Comparison of ENCODE assay signal across 8 cellular contexts in the genomic region with DNA sequence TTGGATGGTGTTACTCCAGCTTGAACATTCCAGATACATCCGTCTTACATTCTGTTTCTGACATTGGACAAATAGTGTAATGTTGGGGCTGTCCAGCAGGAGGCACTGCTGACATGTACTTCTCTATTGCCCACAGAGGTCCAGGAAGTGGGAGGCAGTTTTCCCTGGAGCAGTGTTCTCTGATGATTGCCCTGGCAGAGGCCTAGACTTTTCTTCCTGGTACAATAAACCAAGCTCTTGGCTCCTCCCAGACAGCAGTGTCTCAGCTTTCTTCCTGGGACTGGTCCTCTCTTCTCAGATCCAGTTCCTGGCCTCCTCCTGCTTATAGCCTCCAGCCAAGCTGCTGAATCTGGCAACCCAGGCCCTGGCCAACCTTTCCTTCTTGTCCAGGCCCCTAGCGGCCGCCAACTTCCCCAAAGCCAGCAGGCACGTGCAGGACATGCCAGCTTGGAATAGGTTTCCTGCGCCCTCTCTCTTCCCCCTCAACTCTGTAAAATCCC. TPM values are rescaled to one million over a fixed set of nuclear protein-coding genes. Genes with fewer than 3 reads are reported as not detected.
A peak's percentile ranks its signal among the peaks of the same experiment; 100 is the strongest.
DNase-seq lines count a peak whose midpoint lies in the region; ATAC-seq, FAIRE-seq and TF ChIP-seq lines count a peak whose summit lies in the region.

No MANE protein-coding gene starts in this region.

- peaks cover 5 to 13% (median 7%) of the 10 kb centered on the region in 3 donors for H3K4me1 Mint-ChIP-seq in T-cell

- intact Hi-C loops in right cardiac atrium (cut with DNase I), result loop anchor here in 2 of 4 donors (2.0 to 10.0 kb wide), 3 partner anchors 189 to 433 kb away; no protein-coding TSS in a partner anchor

- H3K4me3 ChIP-seq in astrocyte of the spinal cord (ENCODE audit: low read depth, low read length), result no peak overlapping the region
- H3K4me3 ChIP-seq in right cardiac atrium (ENCODE audit: low read length), result no peak overlapping the region

- 40% methylated on average over 5 of the region's 5 CpGs for WGBS in right cardiac atrium

- in situ Hi-C loops in astrocyte of the spinal cord (cut with HindIII; ENCODE audit: low sequenced_read_pairs), result no loop called here

- no peaks in the 10 kb centered on the region for H3K36me3 Mint-ChIP-seq in T-cell

- no peaks in the 10 kb centered on the region for H3K27me3 Mint-ChIP-seq in T-cell

- POLR2A ChIA-PET in T-cell (lab: Charles Lee), result no interaction called here

- H3K27ac ChIP-seq in right cardiac atrium (ENCODE audit: low read length), result no peak overlapping the region

- no peaks in the 10 kb centered on the region for H3K4me1 ChIP-seq in right cardiac atrium (ENCODE audit: control insufficient read depth, insufficient read depth, low read length)

- H3K27ac Mint-ChIP-seq in T-cell, result no peak overlapping the region

- peak; percentile 69 for FAIRE-seq in G401.6 (lab: Jason Lieb, UNC)

- H3K9me3 Mint-ChIP-seq in T-cell, result no peaks in the 10 kb centered on the region

- no peaks in the 10 kb centered on the region for H3K27me3 ChIP-seq in right cardiac atrium (ENCODE audit: control insufficient read depth, insufficient read depth)

- CTCF ChIA-PET in T-cell (lab: Charles Lee), result interaction anchor here (0.6 to 6.0 kb wide), 6 partner anchors 189 to 629 kb away, joined by 3 to 196 read pairs (median 6); a partner anchor contains a TSS

- H3K9me3 ChIP-seq in right cardiac atrium (ENCODE audit: control insufficient read depth, low read length), result no peaks in the 10 kb centered on the region

- peak in 3 of 4 experiments; percentile 35 to 54 (median 51) for ATAC-seq in T-cell (replicated peaks in 1 of 4)
- ATAC-seq in right cardiac atrium, result peak; percentile 82 to 87
- no peak for ATAC-seq in HG03442 (IDR thresholded peaks at IDR 0.05; ENCODE audit: unreplicated experiment)

- no peak overlapping the region for H3K4me3 Mint-ChIP-seq in T-cell

- peak; percentile 78 for TF ChIP-seq CTCF in astrocyte of the spinal cord (IDR thresholded peaks at IDR 0.05; ENCODE audit: low read depth, low read length)

- DNase-seq in NAMALWA (ENCODE audit: low spot score) (peak; percentile 59), T-cell (peak in 29 of 34 experiments; percentile 10 to 61 (median 36)), astrocyte of the spinal cord (ENCODE audit: low read depth, low spot score) (peak; percentile 90), right cardiac atrium (peak; percentile 76 to 88 (median 76)), retina (peak; percentile 74), GDM1 (lab: John Stamatoyannopoulos, UW) (no peak)

RNA-seq across cellular contexts. Expression of a gene that starts 14.9 kb away (rescaled TPM):
- total RNA-seq in T-cell, result 1 to 10 TPM; 2.4 to 7.0 (median 6.0) TPM
- total RNA-seq in right cardiac atrium, result 1 to 10 TPM; 3.3 to 6.2 (median 5.9) TPM
- polyA plus RNA-seq in right cardiac atrium, result 3.4 TPM

RNA-seq across cellular contexts. Expression of a gene that starts 59.1 kb away (rescaled TPM):
- total RNA-seq in T-cell, result under 1 TPM in 2 of 5 donors, not detected in 3; 0.13 to 0.15 TPM
- total RNA-seq in right cardiac atrium, result under 1 TPM; 0.28 to 0.51 (median 0.30) TPM
- 0.29 TPM for polyA plus RNA-seq in right cardiac atrium
